Comparison of ENCODE assay signal across 15 cellular contexts in the genomic region with DNA sequence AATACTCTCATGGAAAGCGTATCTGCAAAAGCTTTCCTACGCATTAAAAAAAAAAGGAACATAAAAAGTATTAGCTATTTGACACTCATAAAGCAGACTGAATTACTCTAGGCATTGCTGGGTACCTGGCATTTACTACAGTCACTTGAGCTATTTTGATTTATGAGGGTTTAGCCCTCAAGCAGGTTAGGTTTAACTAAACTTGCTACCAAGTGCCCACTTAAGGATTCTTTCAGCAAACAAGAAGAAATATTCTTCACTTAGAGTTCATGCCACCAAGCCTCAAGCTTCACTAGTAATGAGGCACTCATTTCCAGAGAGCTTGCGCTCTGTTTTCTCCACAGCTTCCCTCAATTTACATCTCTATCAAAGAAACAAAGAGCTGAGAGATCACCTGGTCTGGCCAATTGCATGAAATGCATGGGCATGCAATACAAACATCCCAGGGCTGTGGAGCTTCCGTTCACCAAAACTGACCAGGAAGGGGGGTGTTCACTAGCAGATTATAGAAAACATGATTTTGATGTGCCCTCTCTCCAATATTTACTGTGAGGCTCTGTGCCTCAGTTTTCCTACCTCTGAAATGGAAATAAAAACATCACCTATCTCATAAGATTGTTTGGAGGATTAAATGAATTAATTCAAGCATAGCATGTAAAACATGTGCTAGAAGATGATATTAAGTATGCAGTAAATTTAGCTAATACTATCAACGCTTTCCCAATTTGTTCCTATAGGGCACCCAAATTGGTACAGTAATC.
"Had no signal": no experiment of that assay in that cellular context is flagged by ENCODE, and none has a peak within 500 bp of the region (broad histone marks: within the 10 kb centered on the region; RNA-seq: fewer than 3 reads in every experiment).

No MANE protein-coding gene starts in this region.

- DNase-seq: activated CD4-positive, alpha-beta memory T cell treated with anti-CD3 and anti-CD28 coated beads for 36 hours; activated gamma-delta T cell treated with Interleukin-2 at 50 U/mL for 16 hours; activated naive CD8-positive, alpha-beta T cell treated with anti-CD3 and anti-CD28 coated beads for 36 hours; activated T-cell treated with anti-CD3 and anti-CD28 coated beads, Interleukin-2, amount 50 U/mL, for 72 hours; cerebellar nuclear complex; glutamatergic neuron; naive thymus-derived CD4-positive, alpha-beta T cell; stimulated activated CD4-positive, alpha-beta T cell treated with anti-CD3 and anti-CD28 coated beads, Interleukin-15, amount 100 ng/mL, for 24 hours; stimulated activated CD4-positive, alpha-beta T cell treated with anti-CD3 and anti-CD28 coated beads, Interleukin-4, amount 100 ng/mL, for 24 hours; T1000 had no signal

- H3K4me3 ChIP-seq: esophagus muscularis mucosa, lung, thoracic aorta had no signal

- H3K4me1 ChIP-seq: esophagus muscularis mucosa, parathyroid adenoma had no signal

- H3K9me3 ChIP-seq: esophagus muscularis mucosa, thoracic aorta had no signal

- H3K36me3 ChIP-seq: esophagus muscularis mucosa, thoracic aorta had no signal

- H3K9ac ChIP-seq: parathyroid adenoma had no signal

- H3K79me2 ChIP-seq: parathyroid adenoma had no signal

- H3K27ac ChIP-seq: esophagus muscularis mucosa, parathyroid adenoma, thoracic aorta had no signal

- H2AFZ ChIP-seq: parathyroid adenoma had no signal

- H3K27me3 ChIP-seq: esophagus muscularis mucosa had no signal

- FAIRE-seq: urothelium cell line had no signal
